16 cellular contexts compared by ENCODE assay signal in the genomic region with DNA sequence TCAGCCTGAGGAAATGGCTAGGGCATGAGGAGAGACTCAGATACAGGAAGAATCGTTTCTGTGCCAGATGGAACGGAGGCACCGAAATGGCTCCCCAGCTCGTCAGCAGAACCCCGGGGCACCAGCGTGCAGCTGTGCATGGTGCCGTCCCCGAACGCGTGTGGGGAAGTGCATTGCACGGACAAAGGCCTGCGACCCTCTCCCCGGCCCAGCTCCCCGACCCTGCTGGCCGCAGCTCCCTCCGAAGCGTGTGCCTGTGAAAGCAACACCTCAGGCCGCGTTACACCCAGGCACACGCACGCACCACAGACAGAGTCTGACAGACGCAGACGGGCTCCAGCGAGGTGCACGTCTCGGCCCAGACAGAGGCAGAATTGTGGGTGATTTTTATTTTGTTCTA.
DNase-seq lines count a peak whose midpoint lies in the region; ATAC-seq and TF ChIP-seq lines count a peak whose summit lies in the region.
"Had no signal": no experiment of that assay in that cellular context is flagged by ENCODE, and none has a peak within 500 bp of the region (broad histone marks: within the 10 kb centered on the region; RNA-seq: fewer than 3 reads in every experiment).

No MANE protein-coding gene starts in this region.

- H3K36me3 ChIP-seq in neural progenitor cell (no peaks in the 10 kb centered on the region), suprapubic skin (no peaks in the 10 kb centered on the region)

- no peak overlapping the region for H3K4me2 ChIP-seq in neural progenitor cell

- peak overlapping the region; percentile 33 for H3K4me3 Mint-ChIP-seq in neural progenitor cell
- H3K4me3 Mint-ChIP-seq in activated naive CD4-positive, alpha-beta T cell treated with anti-CD3 and anti-CD28 coated beads, Interleukin-2, amount 10 ng/mL, durations not matched to agents 7 days and 5 days = no peak overlapping the region
- H3K4me3 Mint-ChIP-seq: B cell; CD14-positive monocyte; CD8-positive, alpha-beta memory T cell had no signal

- H3F3A ChIP-seq in neural progenitor cell (ENCODE audit: low read depth) = peaks cover 16% of the 10 kb centered on the region

- intact Hi-C loops in Right ventricle myocardium superior (cut with DNase I) (no loop called here), left ventricle myocardium superior (cut with micrococcal nuclease) (no loop called here)

- TF ChIP-seq POLR2A in suprapubic skin (IDR thresholded peaks at IDR 0.05) = no peak

- peaks cover 4% of the 10 kb centered on the region for H3K4me1 Mint-ChIP-seq in neural progenitor cell
- H3K4me1 Mint-ChIP-seq in activated naive CD4-positive, alpha-beta T cell treated with anti-CD3 and anti-CD28 coated beads, Interleukin-2, amount 10 ng/mL, durations not matched to agents 7 days and 5 days = peaks cover 5% of the 10 kb centered on the region

- H3K27me3 ChIP-seq in neural progenitor cell = peaks cover 45% of the 10 kb centered on the region
- peaks cover 58% of the 10 kb centered on the region for H3K27me3 ChIP-seq in suprapubic skin

- no peaks in the 10 kb centered on the region for H3K9me3 Mint-ChIP-seq in neural progenitor cell
- H3K9me3 Mint-ChIP-seq in activated naive CD4-positive, alpha-beta T cell treated with anti-CD3 and anti-CD28 coated beads, Interleukin-2, amount 10 ng/mL, durations not matched to agents 7 days and 5 days = no peaks in the 10 kb centered on the region
- H3K9me3 Mint-ChIP-seq: CD8-positive, alpha-beta memory T cell had no signal

- H3K9ac ChIP-seq in neural progenitor cell = no peak overlapping the region

- H3K36me3 Mint-ChIP-seq in neural progenitor cell = no peaks in the 10 kb centered on the region
- H3K36me3 Mint-ChIP-seq in activated naive CD4-positive, alpha-beta T cell treated with anti-CD3 and anti-CD28 coated beads, Interleukin-2, amount 10 ng/mL, durations not matched to agents 7 days and 5 days = no peaks in the 10 kb centered on the region
- H3K36me3 Mint-ChIP-seq: CD14-positive monocyte; CD8-positive, alpha-beta memory T cell had no signal

- no peak for TF ChIP-seq EP300 in suprapubic skin (IDR thresholded peaks at IDR 0.05)

- WGBS in suprapubic skin = 41% methylated on average over 14 of the region's 26 CpGs

- TF ChIP-seq CTCF in neural progenitor cell (IDR thresholded peaks at IDR 0.05) = no peak
- no peak for TF ChIP-seq CTCF in suprapubic skin (IDR thresholded peaks at IDR 0.05)

- in situ Hi-C loops in ACHN (cut with HindIII; ENCODE audit: low pct_ligation_motif_present, low pct_unique_long_range_greater_than_20kb, low sequenced_read_pairs) = no loop called here

- H3K27me3 Mint-ChIP-seq in neural progenitor cell (ENCODE audit: insufficient read depth, low read depth) = peaks cover 10% of the 10 kb centered on the region
- H3K27me3 Mint-ChIP-seq in activated naive CD4-positive, alpha-beta T cell treated with anti-CD3 and anti-CD28 coated beads, Interleukin-2, amount 10 ng/mL, durations not matched to agents 7 days and 5 days = peaks cover 6% of the 10 kb centered on the region
- H3K27me3 Mint-ChIP-seq: B cell had no signal

- H3K4me1 ChIP-seq in neural progenitor cell (no peaks in the 10 kb centered on the region), suprapubic skin (peaks cover 23% of the 10 kb centered on the region)

- H3K9me3 ChIP-seq in neural progenitor cell (ENCODE audit: low read depth) (no peaks in the 10 kb centered on the region), suprapubic skin (no peaks in the 10 kb centered on the region)
- H3K9me3 ChIP-seq: Caco-2 had no signal

- DNase-seq in Right ventricle myocardium superior = peak; percentile 22
- no peak for DNase-seq in left ventricle myocardium superior
- no peak for DNase-seq in neural progenitor cell (ENCODE audit: low spot score)
- DNase-seq in suprapubic skin (ENCODE audit: low spot score in 2 of 2) = no peak
- no peak for DNase-seq in ACHN
- no peak for DNase-seq in activated naive CD4-positive, alpha-beta T cell treated with anti-CD3 and anti-CD28 coated beads, Interleukin-2, amount 10 ng/mL, durations not matched to agents 7 days and 5 days
- no peak for DNase-seq in NCI-H2107 (lab: John Stamatoyannopoulos, UW)
- DNase-seq: 8988T; Caco-2; CD8-positive, alpha-beta memory T cell; GF-D8 had no signal

- no peak overlapping the region for H2AFZ ChIP-seq in neural progenitor cell (replicated peaks)

- ATAC-seq in Right ventricle myocardium superior (ENCODE audit: poor library complexity) (no peak), left ventricle myocardium superior (no peak)
- ATAC-seq: HCT116 had no signal

- H4K20me1 ChIP-seq in neural progenitor cell (ENCODE audit: low read depth) = no peaks in the 10 kb centered on the region

- H3K27ac ChIP-seq in angular gyrus (ENCODE audit: low read depth, low read length) = peak overlapping the region; percentile 44
- H3K27ac ChIP-seq in neural progenitor cell = no peak overlapping the region
- H3K27ac ChIP-seq in suprapubic skin = no peak overlapping the region
- H3K27ac ChIP-seq: HL-60 had no signal

- H3K4me3 ChIP-seq in neural progenitor cell (no peak overlapping the region), suprapubic skin (peak overlapping the region; percentile 20)

- CTCF ChIA-PET in activated naive CD4-positive, alpha-beta T cell treated with anti-CD3 and anti-CD28 coated beads, Interleukin-2, amount 10 ng/mL, durations not matched to agents 7 days and 5 days (lab: Charles Lee) = no interaction called here

- H3K27ac Mint-ChIP-seq in neural progenitor cell = no peak overlapping the region
- H3K27ac Mint-ChIP-seq in activated naive CD4-positive, alpha-beta T cell treated with anti-CD3 and anti-CD28 coated beads, Interleukin-2, amount 10 ng/mL, durations not matched to agents 7 days and 5 days = no peak overlapping the region
- H3K27ac Mint-ChIP-seq: B cell; CD14-positive monocyte; CD8-positive, alpha-beta memory T cell had no signal

- H3K79me2 ChIP-seq in neural progenitor cell (ENCODE audit: low read depth) = no peaks in the 10 kb centered on the region
